Comparison of ENCODE assay signal across 20 cellular contexts in the genomic region with DNA sequence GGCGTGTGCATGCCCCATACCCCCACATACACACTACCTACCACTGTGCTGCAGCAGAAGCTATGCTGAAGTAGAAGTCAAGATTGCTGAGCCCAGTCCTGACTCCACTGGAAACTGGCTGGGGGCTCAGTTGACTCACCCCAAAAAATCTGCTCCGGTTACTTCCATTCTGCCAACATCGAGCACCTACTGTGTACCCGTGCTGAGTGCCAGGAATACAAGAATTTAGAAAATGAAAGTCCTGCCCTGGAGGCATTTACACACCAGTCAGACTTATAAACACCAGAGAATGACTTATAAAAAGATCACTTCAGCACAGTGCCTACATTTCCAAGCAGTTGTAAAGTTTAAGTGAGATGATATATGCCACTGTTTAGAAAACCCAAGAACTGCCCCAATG.
A peak's percentile ranks its signal among the peaks of the same experiment; 100 is the strongest.
DNase-seq lines count a peak whose midpoint lies in the region; ATAC-seq and TF ChIP-seq lines count a peak whose summit lies in the region.
"Had no signal": no experiment of that assay in that cellular context is flagged by ENCODE, and none has a peak within 500 bp of the region (broad histone marks: within the 10 kb centered on the region; RNA-seq: fewer than 3 reads in every experiment).

No MANE protein-coding gene starts in this region.

- H3K56ac ChIP-seq in H9 (ENCODE audit: insufficient read length, low read depth, low read length), result no peak overlapping the region

- H3K4me1 ChIP-seq in H9 (ENCODE audit: insufficient read depth, low read length) (peaks cover 11% of the 10 kb centered on the region), RWPE2 (ENCODE audit: insufficient read depth, poor library complexity, severe bottlenecking) (no peaks in the 10 kb centered on the region), gastroesophageal sphincter (peaks cover 0 to 25% (median 10%) of the 10 kb centered on the region in 3 donors), sigmoid colon (peaks cover 0 to 51% (median 32%) of the 10 kb centered on the region in 4 donors)

- no peak overlapping the region for H2BK15ac ChIP-seq in H9 (ENCODE audit: low read depth, low read length)

- peaks cover 40 to 51% of the 10 kb centered on the region in 2 experiments for H3K4me1 Mint-ChIP-seq in H9
- H3K4me1 Mint-ChIP-seq: stimulated activated memory B cell treated with anti-CD40 and anti-IgM and Interleukin-4, amounts not matched to agents 10 μg/mL and 1 μg/mL and 100 μg/mL, for 72 hours had no signal

- no peaks in the 10 kb centered on the region for H3K27me3 ChIP-seq in H9 (ENCODE audit: insufficient read depth, low read length)
- no peaks in the 10 kb centered on the region for H3K27me3 ChIP-seq in RWPE2 (ENCODE audit: insufficient read depth, poor library complexity, severe bottlenecking)
- H3K27me3 ChIP-seq in gastroesophageal sphincter, result no peaks in the 10 kb centered on the region
- no peaks in the 10 kb centered on the region for H3K27me3 ChIP-seq in sigmoid colon

- H3K4me2 ChIP-seq in H9 (ENCODE audit: insufficient read depth, insufficient read length, low read length), result no peak overlapping the region

- H3K9me3 ChIP-seq in H9 (ENCODE audit: control insufficient read depth, low read depth, low read length) (no peaks in the 10 kb centered on the region), RWPE2 (ENCODE audit: severe bottlenecking) (no peaks in the 10 kb centered on the region), gastroesophageal sphincter (no peaks in the 10 kb centered on the region), sigmoid colon (no peaks in the 10 kb centered on the region)
- H3K9me3 ChIP-seq: mucosa of descending colon had no signal

- intact Hi-C loops in sigmoid colon (cut with DNase I), result loop anchor here (1.0 to 10.0 kb wide), 4 partner anchors 38 to 356 kb away; no protein-coding TSS in a partner anchor

- H4K8ac ChIP-seq in H9 (replicated peaks; ENCODE audit: insufficient read length, low read depth, low read length), result no peak overlapping the region

- peaks cover 4 to 9% of the 10 kb centered on the region in 2 experiments; a peak in 4 of 5 replicates for H3K9me3 Mint-ChIP-seq in H9
- H3K9me3 Mint-ChIP-seq: stimulated activated memory B cell treated with anti-CD40 and anti-IgM and Interleukin-4, amounts not matched to agents 10 μg/mL and 1 μg/mL and 100 μg/mL, for 72 hours had no signal

- H3K4me3 ChIP-seq in RWPE2 (ENCODE audit: severe bottlenecking), result no peak overlapping the region
- H3K4me3 ChIP-seq in gastroesophageal sphincter, result no peak overlapping the region
- no peak overlapping the region for H3K4me3 ChIP-seq in sigmoid colon
- H3K4me3 ChIP-seq: mucosa of descending colon had no signal

- no peaks in the 10 kb centered on the region for H3K79me1 ChIP-seq in H9 (ENCODE audit: insufficient read depth, low read depth, low read length, poor library complexity, severe bottlenecking)

- no peaks in the 10 kb centered on the region for H3K27me3 Mint-ChIP-seq in H9 (ENCODE audit: low read depth)

- H3K27ac Mint-ChIP-seq in H9, result peak overlapping the region in 1 of 3 experiments; percentile 96; a peak in 1 of 7 replicates
- H3K27ac Mint-ChIP-seq: stimulated activated memory B cell treated with anti-CD40 and anti-IgM and Interleukin-4, amounts not matched to agents 10 μg/mL and 1 μg/mL and 100 μg/mL, for 72 hours had no signal

- H3K4me3 Mint-ChIP-seq in H9, result no peak overlapping the region
- H3K4me3 Mint-ChIP-seq: stimulated activated memory B cell treated with anti-CD40 and anti-IgM and Interleukin-4, amounts not matched to agents 10 μg/mL and 1 μg/mL and 100 μg/mL, for 72 hours had no signal

- TF ChIP-seq POLR2A in gastroesophageal sphincter (IDR thresholded peaks at IDR 0.05) (no peak), sigmoid colon (IDR thresholded peaks at IDR 0.05) (no peak)

- no peak for DNase-seq in H9
- DNase-seq in RWPE2 (ENCODE audit: low spot score), result no peak
- no peak for DNase-seq in sigmoid colon
- DNase-seq in NCI-H524 (lab: John Stamatoyannopoulos, UW), result no peak
- no peak for DNase-seq in DMS79 (lab: John Stamatoyannopoulos, UW)
- no peak for DNase-seq in HuH-7 (ENCODE audit: low spot score)
- DNase-seq: activated CD8-positive, alpha-beta memory T cell treated with anti-CD3 and anti-CD28 coated beads for 24 hours; activated naive CD4-positive, alpha-beta T cell treated with anti-CD3 and anti-CD28 coated beads, Interleukin-2, amount 50 U/mL, for 16 hours; activated T-cell treated with anti-CD3 and anti-CD28 coated beads, Interleukin-2, amount 50 U/mL, for 48 hours; COR-L47; cortex of kidney; GOT3; NCI-H1436 treated with DMSO at 0.1 percent for 48 hours; NCI-H2171 treated with DMSO at 0.1 percent for 48 hours; retina; T-helper 9 cell had no signal

- no peaks in the 10 kb centered on the region for H3K36me3 ChIP-seq in RWPE2 (ENCODE audit: low read depth)
- H3K36me3 ChIP-seq in gastroesophageal sphincter, result no peaks in the 10 kb centered on the region
- H3K36me3 ChIP-seq in sigmoid colon, result no peaks in the 10 kb centered on the region

- H2AK5ac ChIP-seq in H9 (ENCODE audit: insufficient read length, low read length), result peak overlapping the region; percentile 89

- H2BK20ac ChIP-seq in H9 (ENCODE audit: low read depth, low read length, poor library complexity, severe bottlenecking), result no peak overlapping the region

- H3K14ac ChIP-seq in H9 (ENCODE audit: insufficient read depth, low read length), result no peak overlapping the region

- no peak overlapping the region for H3K18ac ChIP-seq in H9 (ENCODE audit: insufficient read length, low read depth, low read length)

- H4K91ac ChIP-seq in H9 (ENCODE audit: insufficient read length, low read depth, low read length), result no peak overlapping the region

- no peak overlapping the region for H2BK5ac ChIP-seq in H9 (ENCODE audit: insufficient read length, low read length)

- no peak overlapping the region for H2BK12ac ChIP-seq in H9 (ENCODE audit: insufficient read length, low read depth, low read length)

- peaks cover 0 to 10% (median 2%) of the 10 kb centered on the region in 3 experiments; a peak in 4 of 7 replicates for H3K36me3 Mint-ChIP-seq in H9 (ENCODE audit: insufficient read depth in 1 of 3, low read depth in 3 of 3)
- H3K36me3 Mint-ChIP-seq: stimulated activated memory B cell treated with anti-CD40 and anti-IgM and Interleukin-4, amounts not matched to agents 10 μg/mL and 1 μg/mL and 100 μg/mL, for 72 hours had no signal

- TF ChIP-seq CTCF in H9 (conservative IDR thresholded peaks at IDR 0.05), result no peak
- no peak for TF ChIP-seq CTCF in RWPE2 (IDR thresholded peaks at IDR 0.05; ENCODE audit: poor library complexity, severe bottlenecking)
- no peak for TF ChIP-seq CTCF in gastroesophageal sphincter (IDR thresholded peaks at IDR 0.05)
- no peak for TF ChIP-seq CTCF in sigmoid colon (IDR thresholded peaks at IDR 0.05)

- no peak overlapping the region for H3T11ph ChIP-seq in H9 (ENCODE audit: low read length)

- no peak overlapping the region for H2BK120ac ChIP-seq in H9 (ENCODE audit: low read depth, low read length, poor library complexity, severe bottlenecking)

- H3K23me2 ChIP-seq in H9 (ENCODE audit: insufficient read length, low read depth, low read length, poor library complexity, severe bottlenecking), result no peaks in the 10 kb centered on the region

- H3K23ac ChIP-seq in H9 (ENCODE audit: insufficient read length, low read depth, low read length), result no peak overlapping the region

- no peak overlapping the region for H2AFZ ChIP-seq in H9 (ENCODE audit: low read length)

- no peak overlapping the region for H3K4ac ChIP-seq in H9 (ENCODE audit: low read depth, low read length)

- no peak overlapping the region for H3K9ac ChIP-seq in H9 (ENCODE audit: extremely low read depth, insufficient read length, low read length)

- WGBS in H9 (ENCODE audit: extremely low coverage, insufficient read length, low lambda C conversion rate), result no CpG with 5 or more reads among the region's 4 CpGs
- WGBS in gastroesophageal sphincter (ENCODE audit: low coverage in 1 of 2), 2 donors, result 63 to 73% methylated on average over 3 to 4 of the region's 4 CpGs
- 82 to 90% methylated on average over 4 of the region's 4 CpGs for WGBS in sigmoid colon, 2 donors

- TF ChIP-seq EP300 in gastroesophageal sphincter (IDR thresholded peaks at IDR 0.05), result no peak
- TF ChIP-seq EP300 in sigmoid colon (IDR thresholded peaks at IDR 0.05), result no peak

- no peaks in the 10 kb centered on the region for H3K79me2 ChIP-seq in H9 (ENCODE audit: insufficient read depth, low read length)

- ATAC-seq in RWPE2 (ENCODE audit: low read depth) (peak; percentile 17; the same call in 1 of the 3 replicates), gastroesophageal sphincter (no peak), GM18519 (IDR thresholded peaks at IDR 0.05; ENCODE audit: low FRiP score, unreplicated experiment) (no peak)
- ATAC-seq: stimulated activated memory B cell treated with anti-CD40 and anti-IgM and Interleukin-4, amounts not matched to agents 10 μg/mL and 1 μg/mL and 100 μg/mL, for 72 hours had no signal

- H3K27ac ChIP-seq in H9 (ENCODE audit: insufficient read length, low read depth, low read length), result no peak overlapping the region
- H3K27ac ChIP-seq in RWPE2 (ENCODE audit: poor library complexity, severe bottlenecking), result no peak overlapping the region
- peak overlapping the region in 3 of 4 donors; percentile 67 to 70 (median 67) for H3K27ac ChIP-seq in gastroesophageal sphincter
- peak overlapping the region; percentile 75 to 80 (median 78) for H3K27ac ChIP-seq in sigmoid colon

- no peak overlapping the region for H4K5ac ChIP-seq in H9 (ENCODE audit: insufficient read length, low read depth, low read length)

- no peaks in the 10 kb centered on the region for H4K20me1 ChIP-seq in H9 (ENCODE audit: control insufficient read depth, insufficient read depth, insufficient read length)

Comparison
In these comparisons a context has a peak if more than half of its experiments do, and no peak if none do; other contexts are left out.
1. H3K27ac ChIP-seq: peak in gastroesophageal sphincter (3 of 4) and sigmoid colon (4 of 4); none in H9 (single experiment) and RWPE2 (single experiment).